ENCODE assay signal across 22 cellular contexts in genomic region chr6:81439417-81439816, GRCh38.
DNase-seq lines count a peak whose midpoint lies in the region; ATAC-seq, FAIRE-seq and TF ChIP-seq lines count a peak whose summit lies in the region.
"Had no signal": no experiment of that assay in that cellular context is flagged by ENCODE, and none has a peak within 500 bp of the region (broad histone marks: within the 10 kb centered on the region; RNA-seq: fewer than 3 reads in every experiment).

No MANE protein-coding gene starts in this region.

- H2AFZ ChIP-seq in HepG2 (ENCODE audit: low read length) (no peak overlapping the region), endothelial cell of umbilical vein (ENCODE audit: low read depth, low read length) (no peak overlapping the region), osteoblast (ENCODE audit: low read length) (no peak overlapping the region)

- no peaks in the 10 kb centered on the region for H3K4me1 Mint-ChIP-seq in effector memory CD8-positive, alpha-beta T cell (ENCODE audit: low read depth in 2 of 2)
- H3K4me1 Mint-ChIP-seq: B cell had no signal

- H4K20me1 ChIP-seq in HepG2 (ENCODE audit: insufficient read depth, low read length), result no peaks in the 10 kb centered on the region
- H4K20me1 ChIP-seq in endothelial cell of umbilical vein (replicated peaks; ENCODE audit: control insufficient read depth, extremely low read depth, insufficient read depth, low read length), result no peaks in the 10 kb centered on the region
- no peaks in the 10 kb centered on the region for H4K20me1 ChIP-seq in osteoblast (ENCODE audit: insufficient read depth, low read length)
- H4K20me1 ChIP-seq: BLaER1 treated with 17β-estradiol and CSF1 and Interleukin-3, amounts not matched to agents 10 nM and 100 nM had no signal

- H3K36me3 Mint-ChIP-seq in effector memory CD8-positive, alpha-beta T cell (ENCODE audit: insufficient read depth), result no peaks in the 10 kb centered on the region
- H3K36me3 Mint-ChIP-seq: CD8-positive, alpha-beta T cell had no signal

- 0% methylated on average over 2 of the region's 2 CpGs for WGBS in HepG2 (ENCODE audit: low lambda C conversion rate)
- 60% methylated on average over 2 of the region's 2 CpGs for WGBS in right lobe of liver (ENCODE audit: insufficient coverage, low coverage, low lambda C conversion rate, missing lambda C conversion rate)

- H3K27ac Mint-ChIP-seq in effector memory CD8-positive, alpha-beta T cell, result no peak overlapping the region
- H3K27ac Mint-ChIP-seq: B cell; CD4-positive, alpha-beta T cell; CD8-positive, alpha-beta T cell had no signal

- in situ Hi-C loops in HepG2 (cut with HindIII; ENCODE audit: extremely low pct_ligation_motif_present, low pct_unique_long_range_greater_than_20kb), result no loop called here

- H3K27ac ChIP-seq in HepG2 (ENCODE audit: extremely low read length, insufficient read depth, low read length) (no peak overlapping the region), right lobe of liver (no peak overlapping the region), endothelial cell of umbilical vein (ENCODE audit: insufficient read depth, low read depth, low read length) (no peak overlapping the region), osteoblast (ENCODE audit: low read depth, low read length) (no peak overlapping the region)
- H3K27ac ChIP-seq: 22Rv1; A549; BLaER1 treated with 17β-estradiol and CSF1 and Interleukin-3, amounts not matched to agents 10 nM and 100 nM; C4-2B had no signal

- H3K9me1 ChIP-seq in endothelial cell of umbilical vein (replicated peaks; ENCODE audit: control insufficient read depth, extremely low read depth, insufficient read depth, low read length), result no peaks in the 10 kb centered on the region

- no TSS peak for BruUV-seq in HepG2 (replicated peaks; lab: Mats Ljungman, UMichigan)
- BruUV-seq in endothelial cell of umbilical vein (replicated peaks; lab: Mats Ljungman, UMichigan), result no TSS peak

- H3K9me3 Mint-ChIP-seq in effector memory CD8-positive, alpha-beta T cell, result peaks cover 6 to 12% of the 10 kb centered on the region in 2 donors

- H3K36me3 ChIP-seq in HepG2 (replicated peaks in 1 of 2; ENCODE audit: control insufficient read depth in 1 of 2, insufficient read depth in 2 of 2, low read length in 2 of 2), result no peaks in the 10 kb centered on the region
- no peaks in the 10 kb centered on the region for H3K36me3 ChIP-seq in right lobe of liver
- no peaks in the 10 kb centered on the region for H3K36me3 ChIP-seq in endothelial cell of umbilical vein (ENCODE audit: control insufficient read depth in 2 of 2, extremely low read depth in 1 of 2, insufficient read depth in 2 of 2, low read length in 2 of 2)
- no peaks in the 10 kb centered on the region for H3K36me3 ChIP-seq in osteoblast (ENCODE audit: insufficient read depth, low read length)
- H3K36me3 ChIP-seq: BLaER1 treated with 17β-estradiol and CSF1 and Interleukin-3, amounts not matched to agents 10 nM and 100 nM had no signal

- dilution Hi-C loops in endothelial cell of umbilical vein (cut with MboI; ENCODE audit: extremely low pct_ligation_motif_present, low sequenced_read_pairs), result no loop called here

- TF ChIP-seq POLR2A in HepG2 (IDR thresholded peaks at IDR 0.05; ENCODE audit: insufficient read depth in 1 of 2, low read depth in 2 of 2, low read length in 2 of 2) (no peak), right lobe of liver (IDR thresholded peaks at IDR 0.05) (no peak), endothelial cell of umbilical vein (IDR thresholded peaks at IDR 0.05; ENCODE audit: low read depth, low read length) (no peak)

- TF ChIP-seq CTCF in HepG2 (CRISPR knock-in tag; IDR thresholded peaks at IDR 0.05), result no peak
- no peak for TF ChIP-seq CTCF in right lobe of liver (IDR thresholded peaks at IDR 0.05)
- no peak for TF ChIP-seq CTCF in endothelial cell of umbilical vein (IDR thresholded peaks at IDR 0.05; ENCODE audit: extremely low read depth in 1 of 2, insufficient read depth in 1 of 2, low read depth in 1 of 2, low read length in 2 of 2)
- TF ChIP-seq CTCF in osteoblast (IDR thresholded peaks at IDR 0.05; ENCODE audit: extremely low read depth, low read depth, low read length), result no peak

- TF ChIP-seq RAD21 in HepG2 (CRISPR knock-in tag; IDR thresholded peaks at IDR 0.05), result no peak

- H3K79me2 ChIP-seq in HepG2 (ENCODE audit: insufficient read depth, low read length) (no peaks in the 10 kb centered on the region), endothelial cell of umbilical vein (ENCODE audit: control insufficient read depth, insufficient read depth, low read length) (no peaks in the 10 kb centered on the region), osteoblast (ENCODE audit: insufficient read depth, low read length) (no peaks in the 10 kb centered on the region)

- ATAC-seq in HepG2 (no peak), right lobe of liver (no peak)
- ATAC-seq in effector memory CD8-positive, alpha-beta T cell (replicated peaks), result no peak
- ATAC-seq: A549; CD8-positive, alpha-beta T cell had no signal

- no peaks in the 10 kb centered on the region for H3K27me3 Mint-ChIP-seq in effector memory CD8-positive, alpha-beta T cell
- H3K27me3 Mint-ChIP-seq: B cell; CD4-positive, alpha-beta T cell had no signal

- H3K9me3 ChIP-seq in HepG2 (ENCODE audit: low read length) (peaks cover 16% of the 10 kb centered on the region), right lobe of liver (no peaks in the 10 kb centered on the region), endothelial cell of umbilical vein (replicated peaks; ENCODE audit: control insufficient read depth, insufficient read depth, low read length) (no peaks in the 10 kb centered on the region), osteoblast (ENCODE audit: low read depth, low read length) (no peaks in the 10 kb centered on the region)
- H3K9me3 ChIP-seq: A549 had no signal

- H3K4me3 Mint-ChIP-seq in effector memory CD8-positive, alpha-beta T cell, result no peak overlapping the region
- H3K4me3 Mint-ChIP-seq: B cell; CD4-positive, alpha-beta T cell; CD8-positive, alpha-beta T cell had no signal

- DNase-seq in HepG2 (ENCODE audit: low spot score), result no peak
- no peak for DNase-seq in right lobe of liver
- DNase-seq in OCI-M1 (lab: John Stamatoyannopoulos, UW), result peak; percentile 35
- no peak for DNase-seq in endothelial cell of umbilical vein (ENCODE audit: low read depth, low spot score)
- no peak for DNase-seq in osteoblast (ENCODE audit: insufficient read length, low spot score, missing footprints)
- DNase-seq in effector memory CD8-positive, alpha-beta T cell, result no peak
- DNase-seq: AML-193; Caco-2; Calu3; CD4-positive, alpha-beta T cell; CD8-positive, alpha-beta T cell; DMS79 treated with DMSO at 0.1 percent for 48 hours; GF-D8 had no signal

- no peaks in the 10 kb centered on the region for H3K4me1 ChIP-seq in HepG2 (ENCODE audit: insufficient read depth, low read length)
- H3K4me1 ChIP-seq in right lobe of liver, result no peaks in the 10 kb centered on the region
- H3K4me1 ChIP-seq in endothelial cell of umbilical vein (ENCODE audit: control insufficient read depth, extremely low read depth, insufficient read depth, low read length), result no peaks in the 10 kb centered on the region
- no peaks in the 10 kb centered on the region for H3K4me1 ChIP-seq in osteoblast (ENCODE audit: insufficient read depth, low read length)
- H3K4me1 ChIP-seq: A549; BLaER1 treated with 17β-estradiol and CSF1 and Interleukin-3, amounts not matched to agents 10 nM and 100 nM; Caco-2 had no signal

- CTCF ChIA-PET in HepG2 (lab: Yijun Ruan, JAX; ENCODE audit: low intra/inter-chr PET ratio, low total read pairs), result no interaction called here
- CTCF ChIA-PET in endothelial cell of umbilical vein (lab: Charles Lee), result no interaction called here

- no peak overlapping the region for H3K9ac ChIP-seq in HepG2 (ENCODE audit: insufficient read depth, low read depth, low read length)
- H3K9ac ChIP-seq in endothelial cell of umbilical vein (replicated peaks; ENCODE audit: extremely low read depth, insufficient read depth, low read length), result no peak overlapping the region
- H3K9ac ChIP-seq: BLaER1 treated with 17β-estradiol and CSF1 and Interleukin-3, amounts not matched to agents 10 nM and 100 nM had no signal

- POLR2A ChIA-PET in HepG2 (lab: Yijun Ruan, JAX) (no interaction called here), endothelial cell of umbilical vein (lab: Charles Lee) (no interaction called here)

- FAIRE-seq in HepG2 (lab: Jason Lieb, UNC) (no peak), endothelial cell of umbilical vein (lab: Jason Lieb, UNC) (peak; percentile 28)
- FAIRE-seq: A549, D721Med, G401.6, GM12891, GM19239 had no signal

- TF ChIP-seq EP300 in HepG2 (IDR thresholded peaks at IDR 0.05; ENCODE audit: low read depth in 2 of 2, low read length in 2 of 2), result no peak
- TF ChIP-seq EP300 in HepG2 (CRISPR knock-in tag; IDR thresholded peaks at IDR 0.05; ENCODE audit: borderline replicate concordance), result no peak

- H3K4me2 ChIP-seq in HepG2 (ENCODE audit: low read depth, low read length) (no peak overlapping the region), endothelial cell of umbilical vein (ENCODE audit: insufficient read depth, low read length) (no peak overlapping the region), osteoblast (ENCODE audit: insufficient read depth, low read length) (no peak overlapping the region)
- H3K4me2 ChIP-seq: A549; BLaER1 treated with 17β-estradiol and CSF1 and Interleukin-3, amounts not matched to agents 10 nM and 100 nM had no signal

- no peaks in the 10 kb centered on the region for H3K27me3 ChIP-seq in HepG2 (ENCODE audit: control insufficient read depth in 1 of 2, insufficient read depth in 2 of 2, low read length in 2 of 2)
- no peaks in the 10 kb centered on the region for H3K27me3 ChIP-seq in right lobe of liver
- no peaks in the 10 kb centered on the region for H3K27me3 ChIP-seq in endothelial cell of umbilical vein (ENCODE audit: control insufficient read depth in 2 of 2, insufficient read depth in 2 of 2, low read length in 2 of 2)
- H3K27me3 ChIP-seq in osteoblast (ENCODE audit: insufficient read depth, low read length), result no peaks in the 10 kb centered on the region
- H3K27me3 ChIP-seq: BLaER1 treated with 17β-estradiol and CSF1 and Interleukin-3, amounts not matched to agents 10 nM and 100 nM had no signal

- intact Hi-C loops in HepG2 (cut with micrococcal nuclease; ENCODE audit: unreplicated experiment), result no loop called here
- intact Hi-C loops in right lobe of liver (cut with DNase I), result no loop called here
- intact Hi-C loops in endothelial cell of umbilical vein (cut with micrococcal nuclease), result no loop called here

- no peak overlapping the region for H3K4me3 ChIP-seq in HepG2 (replicated peaks in 1 of 3; ENCODE audit: insufficient read depth in 1 of 3, low read depth in 2 of 3, low read length in 3 of 3)
- H3K4me3 ChIP-seq in right lobe of liver, result no peak overlapping the region
- no peak overlapping the region for H3K4me3 ChIP-seq in endothelial cell of umbilical vein (replicated peaks in 1 of 3; ENCODE audit: insufficient read depth in 1 of 3, low read depth in 1 of 3, low read length in 3 of 3)
- no peak overlapping the region for H3K4me3 ChIP-seq in osteoblast (ENCODE audit: insufficient read depth, low read length)
- H3K4me3 ChIP-seq: A549; BLaER1 treated with 17β-estradiol and CSF1 and Interleukin-3, amounts not matched to agents 10 nM and 100 nM had no signal

TF ChIP-seq in HepG2, 621 proteins besides CTCF, POLR2A, EP300 and RAD21 (continues in another document):
- 0 out of 2 replicates have a peak, but pooled peaks have one; percentile 35 for TF ChIP-seq ZNF136 (CRISPR knock-in tag; IDR thresholded peaks at IDR 0.05; ENCODE audit: low read depth)

TF ChIP-seq in endothelial cell of umbilical vein, 7 proteins besides CTCF, POLR2A, EP300 and RAD21 (continues in another document):
- no peak for TF ChIP-seq JUN (IDR thresholded peaks at IDR 0.05; ENCODE audit: borderline replicate concordance, insufficient read depth, insufficient read length, low read depth)
